1 cellular context compared by ENCODE assay signal in genomic region chr6:133040025-133040838, GRCh38.
TF ChIP-seq lines count a peak whose summit lies in the region.

No MANE protein-coding gene starts in this region.

TF ChIP-seq in liver, 16 proteins besides CTCF, POLR2A, EP300 and RAD21 (continued from another document):
- TF ChIP-seq REST (IDR thresholded peaks at IDR 0.05) (no peak), FOXA1 (IDR thresholded peaks at IDR 0.05) (no peak), SP1 (IDR thresholded peaks at IDR 0.05) (no peak), NR2F2 (IDR thresholded peaks at IDR 0.05) (no peak), HNF4A (conservative IDR thresholded peaks at IDR 0.05) (no peak), EGR1 (IDR thresholded peaks at IDR 0.05; ENCODE audit: low read depth in 2 of 2) (no peak)
